ENCODE assay signal across 14 cellular contexts in genomic region chr11:114044042-114044871, GRCh38. TPM values are rescaled to one million over a fixed set of nuclear protein-coding genes. Genes with fewer than 3 reads are reported as not detected.
A peak's percentile ranks its signal among the peaks of the same experiment; 100 is the strongest.
DNase-seq lines count a peak whose midpoint lies in the region; ATAC-seq and TF ChIP-seq lines count a peak whose summit lies in the region.
"Had no signal": no experiment of that assay in that cellular context is flagged by ENCODE, and none has a peak within 500 bp of the region (broad histone marks: within the 10 kb centered on the region; RNA-seq: fewer than 3 reads in every experiment).

No MANE protein-coding gene starts in this region.

- peak overlapping the region in 1 of 2 donors; percentile 19 for H3K4me3 ChIP-seq in mucosa of rectum (ENCODE audit: low read length in 2 of 2)
- H3K4me3 ChIP-seq in upper lobe of right lung, result no peak overlapping the region
- H3K4me3 ChIP-seq: coronary artery had no signal

- H3K36me3 ChIP-seq in mucosa of rectum (ENCODE audit: control insufficient read depth in 2 of 2, insufficient read depth in 2 of 2, low read length in 2 of 2), result no peaks in the 10 kb centered on the region
- H3K36me3 ChIP-seq in upper lobe of right lung, result no peaks in the 10 kb centered on the region

- H3K4me1 Mint-ChIP-seq in activated naive CD8-positive, alpha-beta T cell treated with anti-CD3 and anti-CD28 coated beads, Interleukin-2, amount 10 ng/mL, durations not matched to agents 7 days and 5 days, result peaks cover 14% of the 10 kb centered on the region
- H3K4me1 Mint-ChIP-seq in activated naive CD8-positive, alpha-beta T cell treated with anti-CD3 and anti-CD28 coated beads, Interleukin-2, amount 50 U/mL, for 24 hours, result peaks cover 8% of the 10 kb centered on the region
- peaks cover 3 to 13% (median 10%) of the 10 kb centered on the region in 4 donors for H3K4me1 Mint-ChIP-seq in naive thymus-derived CD8-positive, alpha-beta T cell

- H3K27me3 ChIP-seq in mucosa of rectum (ENCODE audit: control insufficient read depth in 2 of 2, insufficient read depth in 2 of 2, low read length in 2 of 2), result no peaks in the 10 kb centered on the region
- H3K27me3 ChIP-seq in upper lobe of right lung, result no peaks in the 10 kb centered on the region

- peak overlapping the region in 1 of 2 donors; percentile 40 for H3K9ac ChIP-seq in mucosa of rectum (ENCODE audit: low read depth in 1 of 2, low read length in 2 of 2)

- H3K36me3 Mint-ChIP-seq in activated naive CD8-positive, alpha-beta T cell treated with anti-CD3 and anti-CD28 coated beads, Interleukin-2, amount 10 ng/mL, durations not matched to agents 7 days and 5 days, result no peaks in the 10 kb centered on the region
- no peaks in the 10 kb centered on the region for H3K36me3 Mint-ChIP-seq in activated naive CD8-positive, alpha-beta T cell treated with anti-CD3 and anti-CD28 coated beads, Interleukin-2, amount 50 U/mL, for 24 hours (ENCODE audit: low read depth)
- H3K36me3 Mint-ChIP-seq in naive thymus-derived CD8-positive, alpha-beta T cell, result no peaks in the 10 kb centered on the region
- H3K36me3 Mint-ChIP-seq: type B pancreatic cell had no signal

- no peak for ATAC-seq in activated naive CD8-positive, alpha-beta T cell treated with anti-CD3 and anti-CD28 coated beads, Interleukin-2, amount 10 ng/mL, durations not matched to agents 7 days and 5 days (ENCODE audit: low read depth)
- no peak for ATAC-seq in activated naive CD8-positive, alpha-beta T cell treated with anti-CD3 and anti-CD28 coated beads, Interleukin-2, amount 50 U/mL, for 24 hours
- peak; percentile 66 for ATAC-seq in upper lobe of right lung
- ATAC-seq in HG02885 (IDR thresholded peaks at IDR 0.05; ENCODE audit: poor library complexity, unreplicated experiment), result no peak
- no peak for ATAC-seq in naive thymus-derived CD8-positive, alpha-beta T cell

- POLR2A ChIA-PET in activated naive CD8-positive, alpha-beta T cell treated with anti-CD3 and anti-CD28 coated beads, Interleukin-2, amount 10 ng/mL, durations not matched to agents 7 days and 5 days (lab: Charles Lee), result no interaction called here
- POLR2A ChIA-PET in naive thymus-derived CD8-positive, alpha-beta T cell (lab: Charles Lee), result no interaction called here

- no peak overlapping the region for H3K4me3 Mint-ChIP-seq in activated naive CD8-positive, alpha-beta T cell treated with anti-CD3 and anti-CD28 coated beads, Interleukin-2, amount 10 ng/mL, durations not matched to agents 7 days and 5 days
- no peak overlapping the region for H3K4me3 Mint-ChIP-seq in activated naive CD8-positive, alpha-beta T cell treated with anti-CD3 and anti-CD28 coated beads, Interleukin-2, amount 50 U/mL, for 24 hours
- H3K4me3 Mint-ChIP-seq in naive thymus-derived CD8-positive, alpha-beta T cell, result no peak overlapping the region
- H3K4me3 Mint-ChIP-seq: type B pancreatic cell had no signal

- no peaks in the 10 kb centered on the region for H3K9me3 Mint-ChIP-seq in activated naive CD8-positive, alpha-beta T cell treated with anti-CD3 and anti-CD28 coated beads, Interleukin-2, amount 10 ng/mL, durations not matched to agents 7 days and 5 days
- no peaks in the 10 kb centered on the region for H3K9me3 Mint-ChIP-seq in activated naive CD8-positive, alpha-beta T cell treated with anti-CD3 and anti-CD28 coated beads, Interleukin-2, amount 50 U/mL, for 24 hours
- H3K9me3 Mint-ChIP-seq in naive thymus-derived CD8-positive, alpha-beta T cell, result no peaks in the 10 kb centered on the region
- H3K9me3 Mint-ChIP-seq: type B pancreatic cell had no signal

- peak overlapping the region; percentile 45 to 79 for H3K27ac ChIP-seq in mucosa of rectum (ENCODE audit: low read depth in 2 of 2, low read length in 2 of 2)
- peak overlapping the region; percentile 27 for H3K27ac ChIP-seq in upper lobe of right lung
- H3K27ac ChIP-seq: coronary artery had no signal

- no peak for TF ChIP-seq CTCF in upper lobe of right lung (IDR thresholded peaks at IDR 0.05)

- DNase-seq in activated naive CD8-positive, alpha-beta T cell treated with anti-CD3 and anti-CD28 coated beads, Interleukin-2, amount 10 ng/mL, durations not matched to agents 7 days and 5 days, result no peak
- DNase-seq in activated naive CD8-positive, alpha-beta T cell treated with anti-CD3 and anti-CD28 coated beads, Interleukin-2, amount 50 U/mL, for 24 hours, result no peak
- DNase-seq in dermis blood vessel endothelial cell (peak; percentile 90), upper lobe of right lung (no peak)
- no peak for DNase-seq in naive thymus-derived CD8-positive, alpha-beta T cell
- no peak for DNase-seq in stimulated activated CD4-positive, alpha-beta T cell treated with anti-CD3 and anti-CD28 coated beads, Interleukin-2, amount 100 ng/mL, for 24 hours
- DNase-seq: NCI-H526, retina, SHP77 treated with DMSO at 0.1 percent for 48 hours had no signal

- no peaks in the 10 kb centered on the region for H3K9me3 ChIP-seq in mucosa of rectum (ENCODE audit: control insufficient read depth in 2 of 2, low read length in 2 of 2)
- H3K9me3 ChIP-seq in upper lobe of right lung, result no peaks in the 10 kb centered on the region

- peak overlapping the region; percentile 14 for H3K27ac Mint-ChIP-seq in activated naive CD8-positive, alpha-beta T cell treated with anti-CD3 and anti-CD28 coated beads, Interleukin-2, amount 10 ng/mL, durations not matched to agents 7 days and 5 days
- H3K27ac Mint-ChIP-seq in activated naive CD8-positive, alpha-beta T cell treated with anti-CD3 and anti-CD28 coated beads, Interleukin-2, amount 50 U/mL, for 24 hours, result no peak overlapping the region
- peak overlapping the region in 2 of 10 donors; percentile 51 to 72 for H3K27ac Mint-ChIP-seq in naive thymus-derived CD8-positive, alpha-beta T cell
- H3K27ac Mint-ChIP-seq: type B pancreatic cell had no signal

- H3K4me1 ChIP-seq in mucosa of rectum (ENCODE audit: control insufficient read depth in 2 of 2, insufficient read depth in 2 of 2, low read length in 2 of 2) (peaks cover 12 to 31% of the 10 kb centered on the region in 2 donors), upper lobe of right lung (no peaks in the 10 kb centered on the region)

- intact Hi-C loops in upper lobe of right lung (cut with DNase I), result no loop called here

- peaks cover 5% of the 10 kb centered on the region for H3K27me3 Mint-ChIP-seq in activated naive CD8-positive, alpha-beta T cell treated with anti-CD3 and anti-CD28 coated beads, Interleukin-2, amount 10 ng/mL, durations not matched to agents 7 days and 5 days
- H3K27me3 Mint-ChIP-seq in activated naive CD8-positive, alpha-beta T cell treated with anti-CD3 and anti-CD28 coated beads, Interleukin-2, amount 50 U/mL, for 24 hours, result no peaks in the 10 kb centered on the region
- H3K27me3 Mint-ChIP-seq in naive thymus-derived CD8-positive, alpha-beta T cell, result peaks cover 0 to 2% (median 0%) of the 10 kb centered on the region in 5 donors

RNA-seq across cellular contexts. Expression of gene ZBTB16, which starts 15.3 kb away (rescaled TPM):
- total RNA-seq in activated naive CD8-positive, alpha-beta T cell treated with anti-CD3 and anti-CD28 coated beads, Interleukin-2, amount 10 ng/mL, durations not matched to agents 7 days and 5 days, result 10 to 100 TPM; 13.1 to 14.6 TPM
- total RNA-seq in dermis blood vessel endothelial cell (23.1 and 34.7 TPM in 2 replicates), upper lobe of right lung (221 TPM)
- total RNA-seq in naive thymus-derived CD8-positive, alpha-beta T cell, result 1 to 10 TPM; 1.3 to 2.5 TPM
- 1 to 10 TPM in 2 of 3 donors, under 1 TPM in 1; 0.21 to 7.5 (median 4.4) TPM for polyA plus RNA-seq in naive thymus-derived CD8-positive, alpha-beta T cell
- total RNA-seq: G401 had no signal
